Comparison of ENCODE assay signal across 17 cellular contexts in genomic region chr19:46460981-46461380, GRCh38. TPM values are rescaled to one million over a fixed set of nuclear protein-coding genes. Genes with fewer than 3 reads are reported as not detected.
DNase-seq lines count a peak whose midpoint lies in the region; TF ChIP-seq lines count a peak whose summit lies in the region.
"Had no signal": no experiment of that assay in that cellular context is flagged by ENCODE, and none has a peak within 500 bp of the region (broad histone marks: within the 10 kb centered on the region; RNA-seq: fewer than 3 reads in every experiment).

No MANE protein-coding gene starts in this region.

- H3K36me3 ChIP-seq in left ventricle myocardium inferior, result no peaks in the 10 kb centered on the region

- peak overlapping the region; percentile 51 for H3K27ac Mint-ChIP-seq in MCF 10A (ENCODE audit: low read depth, unreplicated experiment)
- H3K27ac Mint-ChIP-seq in activated naive CD4-positive, alpha-beta T cell treated with anti-CD3 and anti-CD28 coated beads, Interleukin-2, amount 10 ng/mL, durations not matched to agents 7 days and 5 days, result no peak overlapping the region
- H3K27ac Mint-ChIP-seq in immature natural killer cell, result no peak overlapping the region
- H3K27ac Mint-ChIP-seq: CD4-positive, CD25-positive, alpha-beta regulatory T cell; GM23338 had no signal

- CTCF ChIA-PET in MCF 10A (lab: Yijun Ruan, JAX), result interaction anchor here (0.6 to 1.5 kb wide), 4 partner anchors 8 to 268 kb away, joined by 3 to 7 read pairs (median 4); no protein-coding TSS in a partner anchor
- CTCF ChIA-PET in activated naive CD4-positive, alpha-beta T cell treated with anti-CD3 and anti-CD28 coated beads, Interleukin-2, amount 10 ng/mL, durations not matched to agents 7 days and 5 days (lab: Charles Lee), result interaction anchor here (1.5 kb wide), 1 partner anchor 27 kb away, joined by 4 read pairs; no protein-coding TSS in a partner anchor

- peaks cover 4% of the 10 kb centered on the region for H3K4me1 Mint-ChIP-seq in MCF 10A (ENCODE audit: insufficient read depth, unreplicated experiment)
- H3K4me1 Mint-ChIP-seq in activated naive CD4-positive, alpha-beta T cell treated with anti-CD3 and anti-CD28 coated beads, Interleukin-2, amount 10 ng/mL, durations not matched to agents 7 days and 5 days, result no peaks in the 10 kb centered on the region
- H3K4me1 Mint-ChIP-seq in immature natural killer cell, result no peaks in the 10 kb centered on the region
- H3K4me1 Mint-ChIP-seq: CD4-positive, CD25-positive, alpha-beta regulatory T cell; GM23338 had no signal

- H3K27ac ChIP-seq in epithelial cell of prostate (peak overlapping the region; percentile 87), left ventricle myocardium inferior (replicated peaks) (no peak overlapping the region)
- H3K27ac ChIP-seq: 22Rv1, HL-60 had no signal

- H3K27me3 Mint-ChIP-seq in MCF 10A (ENCODE audit: insufficient read depth, unreplicated experiment) (no peaks in the 10 kb centered on the region), immature natural killer cell (ENCODE audit: low read depth in 3 of 3) (peaks cover 4 to 8% (median 6%) of the 10 kb centered on the region in 3 donors)
- peaks cover 25% of the 10 kb centered on the region for H3K27me3 Mint-ChIP-seq in activated naive CD4-positive, alpha-beta T cell treated with anti-CD3 and anti-CD28 coated beads, Interleukin-2, amount 10 ng/mL, durations not matched to agents 7 days and 5 days

- H3K9me3 ChIP-seq in left ventricle myocardium inferior (replicated peaks), result no peaks in the 10 kb centered on the region

- intact Hi-C loops in MCF 10A (cut with micrococcal nuclease) (no loop called here), left ventricle myocardium inferior (cut with micrococcal nuclease) (no loop called here)

- H3K36me3 Mint-ChIP-seq in MCF 10A (ENCODE audit: insufficient read depth, unreplicated experiment) (no peaks in the 10 kb centered on the region), immature natural killer cell (no peaks in the 10 kb centered on the region)
- H3K36me3 Mint-ChIP-seq in activated naive CD4-positive, alpha-beta T cell treated with anti-CD3 and anti-CD28 coated beads, Interleukin-2, amount 10 ng/mL, durations not matched to agents 7 days and 5 days, result no peaks in the 10 kb centered on the region
- H3K36me3 Mint-ChIP-seq: CD4-positive, CD25-positive, alpha-beta regulatory T cell had no signal

- H3K9me3 Mint-ChIP-seq in MCF 10A (ENCODE audit: unreplicated experiment) (no peaks in the 10 kb centered on the region), immature natural killer cell (no peaks in the 10 kb centered on the region)
- no peaks in the 10 kb centered on the region for H3K9me3 Mint-ChIP-seq in activated naive CD4-positive, alpha-beta T cell treated with anti-CD3 and anti-CD28 coated beads, Interleukin-2, amount 10 ng/mL, durations not matched to agents 7 days and 5 days
- H3K9me3 Mint-ChIP-seq: CD4-positive, CD25-positive, alpha-beta regulatory T cell; GM23338 had no signal

- no peak overlapping the region for H3K4me3 Mint-ChIP-seq in MCF 10A (ENCODE audit: unreplicated experiment)
- H3K4me3 Mint-ChIP-seq in activated naive CD4-positive, alpha-beta T cell treated with anti-CD3 and anti-CD28 coated beads, Interleukin-2, amount 10 ng/mL, durations not matched to agents 7 days and 5 days, result no peak overlapping the region
- H3K4me3 Mint-ChIP-seq in immature natural killer cell, result no peak overlapping the region
- H3K4me3 Mint-ChIP-seq: CD4-positive, CD25-positive, alpha-beta regulatory T cell; GM23338 had no signal

- H3K4me3 ChIP-seq in left ventricle myocardium inferior, result no peak overlapping the region
- H3K4me3 ChIP-seq: GM23338 had no signal

- TF ChIP-seq CTCF in MCF 10A (IDR thresholded peaks at IDR 0.05; ENCODE audit: unreplicated experiment) (no peak), left ventricle myocardium inferior (IDR thresholded peaks at IDR 0.05; ENCODE audit: borderline replicate concordance) (no peak)

- DNase-seq in DMS 273 (lab: John Stamatoyannopoulos, UW; ENCODE audit: unreplicated experiment) (peak; percentile 31), DMS 273 treated with DMSO at 0.1 percent for 48 hours (lab: John Stamatoyannopoulos, UW) (no peak), MCF 10A (ENCODE audit: unreplicated experiment) (no peak), epithelial cell of prostate (ENCODE audit: low read depth, low spot score) (no peak), hepatic stellate cell (ENCODE audit: low spot score) (no peak), left ventricle myocardium inferior (no peak), immature natural killer cell (no peak)
- no peak for DNase-seq in activated naive CD4-positive, alpha-beta T cell treated with anti-CD3 and anti-CD28 coated beads, Interleukin-2, amount 10 ng/mL, durations not matched to agents 7 days and 5 days
- DNase-seq: Calu3; CD4-positive, CD25-positive, alpha-beta regulatory T cell; DMS153; H7 had no signal

- POLR2A ChIA-PET in MCF 10A (lab: Yijun Ruan, JAX), result interaction anchor here (0.9 to 3.1 kb wide), 6 partner anchors 9 to 346 kb away, joined by 3 to 31 read pairs (median 4); partner anchors contain the start of gene PNMA8A

- peaks cover 4% of the 10 kb centered on the region for H3K27me3 ChIP-seq in left ventricle myocardium inferior (ENCODE audit: low read depth)

- BruUV-seq in MCF 10A (replicated peaks; lab: Mats Ljungman, UMichigan), result no TSS peak

- H3K4me1 ChIP-seq in left ventricle myocardium inferior, result no peaks in the 10 kb centered on the region

RNA-seq across cellular contexts. Expression of gene PNMA8A, which starts 10.4 kb away (rescaled TPM):
- total RNA-seq in MCF 10A (2022), result 6.0 and 7.6 TPM in 2 replicates
- 8.4 TPM for total RNA-seq in left ventricle myocardium inferior
- polyA plus RNA-seq in immature natural killer cell, result not detected
- total RNA-seq: CD4-positive, CD25-positive, alpha-beta regulatory T cell had no signal

RNA-seq across cellular contexts. Expression of gene PNMA8C, which starts 32.2 kb away (rescaled TPM):
- total RNA-seq in MCF 10A (2022) (not detected in 2 replicates), left ventricle myocardium inferior (not detected)
- polyA plus RNA-seq in immature natural killer cell, result under 1 TPM in 1 of 3 donors, not detected in 2; 0.04 TPM
- total RNA-seq: A673; Calu3; CD4-positive, CD25-positive, alpha-beta regulatory T cell had no signal
- polyA plus RNA-seq: BJ; CD4-positive, CD25-positive, alpha-beta regulatory T cell had no signal

RNA-seq across cellular contexts. Expression of gene PNMA8B, which starts 34.7 kb away (rescaled TPM):
- total RNA-seq in MCF 10A (2022) (not detected in 2 replicates), left ventricle myocardium inferior (0.55 TPM)
- polyA plus RNA-seq in immature natural killer cell, result not detected
- total RNA-seq: Calu3; CD4-positive, CD25-positive, alpha-beta regulatory T cell had no signal

RNA-seq across cellular contexts. Expression of gene CCDC8, which starts 47.6 kb away (rescaled TPM):
- total RNA-seq in MCF 10A (2022) (not detected in 2 replicates), left ventricle myocardium inferior (30.8 TPM)
- not detected for polyA plus RNA-seq in immature natural killer cell
- total RNA-seq: Calu3; CD4-positive, CD25-positive, alpha-beta regulatory T cell had no signal
- polyA plus RNA-seq: CD4-positive, CD25-positive, alpha-beta regulatory T cell had no signal
